ENCODE assay signal across 13 cellular contexts in genomic region chr11:121538054-121538453, GRCh38.
DNase-seq lines count a peak whose midpoint lies in the region; ATAC-seq lines count a peak whose summit lies in the region.
"Had no signal": no experiment of that assay in that cellular context is flagged by ENCODE, and none has a peak within 500 bp of the region (broad histone marks: within the 10 kb centered on the region; RNA-seq: fewer than 3 reads in every experiment).

No MANE protein-coding gene starts in this region.

- H3K27me3 Mint-ChIP-seq in activated T-cell treated with anti-CD3 and anti-CD28 coated beads, Interleukin-2, amount 50 U/mL, for 24 hours: no peaks in the 10 kb centered on the region
- H3K27me3 Mint-ChIP-seq in naive B cell: no peaks in the 10 kb centered on the region

- no peak overlapping the region for H3K4me3 Mint-ChIP-seq in activated T-cell treated with anti-CD3 and anti-CD28 coated beads, Interleukin-2, amount 50 U/mL, for 24 hours
- H3K4me3 Mint-ChIP-seq in naive B cell: peak overlapping the region in 6 of 8 donors; percentile 5 to 50 (median 32)

- ATAC-seq in GM21423 (IDR thresholded peaks at IDR 0.05; ENCODE audit: unreplicated experiment) (peak; percentile 80), HG03342 (IDR thresholded peaks at IDR 0.05; ENCODE audit: unreplicated experiment) (peak; percentile 79), naive B cell (ENCODE audit: low read depth in 2 of 2) (peak; percentile 49 to 53), GM19463 (IDR thresholded peaks at IDR 0.05; ENCODE audit: unreplicated experiment) (no peak)
- ATAC-seq: A549, gastroesophageal sphincter had no signal

- no peak for DNase-seq in activated T-cell treated with anti-CD3 and anti-CD28 coated beads, Interleukin-2, amount 50 U/mL, for 24 hours
- DNase-seq in activated T-cell treated with anti-CD3 and anti-CD28 coated beads, Interleukin-2, amount 50 U/mL, for 1 hour: no peak
- no peak for DNase-seq in naive B cell
- DNase-seq in NCI-H2029 treated with DMSO at 0.1 percent for 48 hours (lab: John Stamatoyannopoulos, UW): no peak
- no peak for DNase-seq in AG08396 (ENCODE audit: low spot score)
- DNase-seq: NCI-H2171, SHP77 treated with DMSO at 0.1 percent for 48 hours, spleen had no signal

- peaks cover 77% of the 10 kb centered on the region for H3K4me1 Mint-ChIP-seq in activated T-cell treated with anti-CD3 and anti-CD28 coated beads, Interleukin-2, amount 50 U/mL, for 24 hours (ENCODE audit: low read depth)
- H3K4me1 Mint-ChIP-seq in naive B cell: peaks cover 19 to 42% (median 22%) of the 10 kb centered on the region in 3 donors

- H3K27ac Mint-ChIP-seq in activated T-cell treated with anti-CD3 and anti-CD28 coated beads, Interleukin-2, amount 50 U/mL, for 24 hours: peak overlapping the region; percentile 47
- peak overlapping the region in 3 of 6 donors; percentile 41 to 75 (median 42) for H3K27ac Mint-ChIP-seq in naive B cell

- H3K9me3 Mint-ChIP-seq in activated T-cell treated with anti-CD3 and anti-CD28 coated beads, Interleukin-2, amount 50 U/mL, for 24 hours: no peaks in the 10 kb centered on the region
- no peaks in the 10 kb centered on the region for H3K9me3 Mint-ChIP-seq in naive B cell

- H3K36me3 Mint-ChIP-seq in activated T-cell treated with anti-CD3 and anti-CD28 coated beads, Interleukin-2, amount 50 U/mL, for 24 hours (ENCODE audit: low read depth): peaks cover 83% of the 10 kb centered on the region
- peaks cover 9 to 21% of the 10 kb centered on the region in 2 donors for H3K36me3 Mint-ChIP-seq in naive B cell
